In the genomic region with DNA sequence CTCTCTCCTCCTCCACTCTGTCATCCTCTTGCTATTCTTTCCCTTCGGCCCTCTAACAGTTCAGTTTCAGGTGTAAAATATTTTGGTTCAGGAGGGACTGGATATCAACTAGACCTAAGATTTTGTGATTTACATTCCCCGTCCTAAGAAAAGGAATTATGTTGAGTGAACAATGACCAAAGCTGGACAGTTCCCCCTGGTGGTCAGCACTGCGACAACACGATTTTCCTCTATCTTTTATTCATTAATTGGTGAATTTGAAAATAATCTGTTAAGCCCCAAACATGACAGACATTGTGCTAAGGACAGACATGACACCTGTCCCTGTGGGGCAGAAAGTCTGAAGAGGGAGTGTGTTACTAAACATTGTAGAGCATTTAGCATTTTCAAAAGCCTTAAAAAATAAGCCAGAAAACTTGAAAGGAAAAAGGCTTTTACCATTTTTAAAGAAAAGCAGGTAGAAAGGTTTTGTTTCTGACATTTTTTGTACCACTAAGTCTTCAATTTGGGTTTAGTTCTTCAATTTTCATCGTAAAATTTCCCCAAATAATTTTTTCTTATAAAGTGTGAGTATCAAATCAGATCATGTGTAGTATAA, we compare ENCODE assay signal across 9 cellular contexts. TPM values are rescaled to one million over a fixed set of nuclear protein-coding genes. Genes with fewer than 3 reads are reported as not detected.
A peak's percentile ranks its signal among the peaks of the same experiment; 100 is the strongest.
DNase-seq lines count a peak whose midpoint lies in the region; ATAC-seq and TF ChIP-seq lines count a peak whose summit lies in the region.
"Had no signal": no experiment of that assay in that cellular context is flagged by ENCODE, and none has a peak within 500 bp of the region (broad histone marks: within the 10 kb centered on the region; RNA-seq: fewer than 3 reads in every experiment).

No MANE protein-coding gene starts in this region.

- H3K27me3 Mint-ChIP-seq in mesothelial cell of epicardium (ENCODE audit: low read depth): no peaks in the 10 kb centered on the region

- H3K36me3 ChIP-seq in ACC112 (ENCODE audit: insufficient read depth, low read length): no peaks in the 10 kb centered on the region

- H2AFZ ChIP-seq in ACC112 (ENCODE audit: low read length, unreplicated experiment): peak overlapping the region; percentile 37

- H3K4me3 ChIP-seq in ACC112 (ENCODE audit: low read depth, low read length): no peak overlapping the region

- ATAC-seq in HG03342 (IDR thresholded peaks at IDR 0.05; ENCODE audit: unreplicated experiment): no peak
- no peak for ATAC-seq in HG03520 (IDR thresholded peaks at IDR 0.05; ENCODE audit: unreplicated experiment)
- no peak for ATAC-seq in GM21717 (IDR thresholded peaks at IDR 0.05; ENCODE audit: unreplicated experiment)

- TF ChIP-seq CTCF in GM12872 (IDR thresholded peaks at IDR 0.05; ENCODE audit: insufficient read depth, low read depth, low read length) (peak; percentile 50), mesothelial cell of epicardium (IDR thresholded peaks at IDR 0.05; ENCODE audit: unreplicated experiment) (peak; percentile 81)

- peak overlapping the region; percentile 59 for H3K27ac Mint-ChIP-seq in mesothelial cell of epicardium

- H3K27ac ChIP-seq in ACC112 (ENCODE audit: low read depth, low read length): no peak overlapping the region
- H3K27ac ChIP-seq: epithelial cell of prostate had no signal

- DNase-seq in NCI-H748 treated with DMSO at 0.1 percent for 48 hours (lab: John Stamatoyannopoulos, UW) (peak; percentile 10), dedifferentiated amniotic fluid mesenchymal stem cell (ENCODE audit: extremely low spot score) (peak; percentile 65), mesothelial cell of epicardium (ENCODE audit: low spot score in 2 of 2, unreplicated experiment in 2 of 2) (peak in 1 of 2 experiments; percentile 51)

- peaks cover 17% of the 10 kb centered on the region for H3K36me3 Mint-ChIP-seq in mesothelial cell of epicardium

- H3K9me3 Mint-ChIP-seq in mesothelial cell of epicardium: peaks cover 2% of the 10 kb centered on the region

- no peaks in the 10 kb centered on the region for H3K4me1 ChIP-seq in ACC112 (ENCODE audit: control insufficient read depth, insufficient read depth, low read length, unreplicated experiment)

- no peaks in the 10 kb centered on the region for H3K79me2 ChIP-seq in ACC112 (ENCODE audit: control insufficient read depth, insufficient read depth, low read length, unreplicated experiment)

- H3K4me3 Mint-ChIP-seq in mesothelial cell of epicardium: no peak overlapping the region

- peaks cover 46% of the 10 kb centered on the region for H3K4me1 Mint-ChIP-seq in mesothelial cell of epicardium

- no peaks in the 10 kb centered on the region for H3K27me3 ChIP-seq in ACC112 (ENCODE audit: insufficient read depth, low read length)

RNA-seq across cellular contexts. Expression of gene GTF2A1L, which starts 28.4 kb away (rescaled TPM):
- 0.69 TPM in 1 of 3 replicates, not detected in the others for total RNA-seq in mesothelial cell of epicardium

RNA-seq across cellular contexts. Expression of gene STON1, which starts 59.3 kb away (rescaled TPM):
- total RNA-seq in mesothelial cell of epicardium: 35.0 to 36.5 TPM (median 35.8 TPM) in 3 replicates
